Comparison of ENCODE assay signal across 31 cellular contexts in genomic region chr18:78655921-78656320, GRCh38.
"Had no signal": no experiment of that assay in that cellular context is flagged by ENCODE, and none has a peak within 500 bp of the region (broad histone marks: within the 10 kb centered on the region; RNA-seq: fewer than 3 reads in every experiment).

No MANE protein-coding gene starts in this region.

- H3K4me3 ChIP-seq: adrenal gland, body of pancreas, breast epithelium had no signal

- H3K4me1 ChIP-seq: adrenal gland, body of pancreas, breast epithelium had no signal

- DNase-seq: activated B cell treated with CpG ODN at 0.5 μM for 24 hours; activated CD4-positive, alpha-beta memory T cell treated with anti-CD3 and anti-CD28 coated beads for 36 hours; activated CD4-positive, alpha-beta T cell treated with anti-CD3 and anti-CD28 coated beads for 4 hours; activated CD4-positive, alpha-beta T cell treated with anti-CD3 and anti-CD28 coated beads, Interleukin-2, amount 10 ng/mL, durations not matched to agents 24 days and 14 days; activated CD4-positive, alpha-beta T cell treated with anti-CD3 and anti-CD28 coated beads, Interleukin-2, amount 50 U/mL, for 1 hour; activated CD4-positive, alpha-beta T cell treated with anti-CD3 and anti-CD28 coated beads, Interleukin-2, amount 50 U/mL, for 4 hours; activated CD4-positive, CD25-positive, alpha-beta regulatory T cell treated with anti-CD3 and anti-CD28 coated beads, Interleukin-2, amount 50 U/mL, for 72 hours; activated CD8-positive, alpha-beta memory T cell treated with anti-CD3 and anti-CD28 coated beads, Interleukin-2, amount 50 U/mL, for 4 hours; activated CD8-positive, alpha-beta T cell treated with anti-CD3 and anti-CD28 coated beads for 36 hours; activated effector memory CD4-positive, alpha-beta T cell treated with anti-CD3 and anti-CD28 coated beads, Interleukin-2, amount 50 U/mL, for 16 hours; activated gamma-delta T cell treated with Interleukin-2 at 50 U/mL for 16 hours; activated naive CD4-positive, alpha-beta T cell; activated naive CD4-positive, alpha-beta T cell treated with anti-CD3 and anti-CD28 coated beads for 36 hours; activated naive CD4-positive, alpha-beta T cell treated with anti-CD3 and anti-CD28 coated beads, Interleukin-2, amount 50 U/mL, for 16 hours; activated naive CD8-positive, alpha-beta T cell treated with anti-CD3 and anti-CD28 coated beads for 36 hours; activated T-cell treated with anti-CD3 and anti-CD28 coated beads for 4 hours; activated T-cell treated with anti-CD3 and anti-CD28 coated beads, Interleukin-2, amount 50 U/mL, for 1 hour; activated T-cell treated with anti-CD3 and anti-CD28 coated beads, Interleukin-2, amount 50 U/mL, for 4 hours; activated T-cell treated with anti-CD3 and anti-CD28 coated beads, Interleukin-2, amount 50 U/mL, for 72 hours; adrenal gland; amniotic stem cell; aorta; body of pancreas; brain microvascular endothelial cell; central memory CD4-positive, alpha-beta T cell; SW 1271; T-helper 1 cell; T-helper 2 cell; T-helper 9 cell had no signal

- H3K9me3 ChIP-seq: adrenal gland, body of pancreas had no signal

- H3K36me3 ChIP-seq: adrenal gland, brain microvascular endothelial cell, breast epithelium had no signal

- H3K27ac ChIP-seq: adrenal gland, body of pancreas, brain microvascular endothelial cell, breast epithelium, VCaP had no signal

- H3K27me3 ChIP-seq: adrenal gland, body of pancreas, brain microvascular endothelial cell had no signal
